Comparison of ENCODE assay signal across 8 cellular contexts in genomic region chr17:15436399-15437369, GRCh38. TPM values are rescaled to one million over a fixed set of nuclear protein-coding genes. Genes with fewer than 3 reads are reported as not detected.
DNase-seq lines count a peak whose midpoint lies in the region; FAIRE-seq and TF ChIP-seq lines count a peak whose summit lies in the region.

No MANE protein-coding gene starts in this region.

- FAIRE-seq in bronchial epithelial cell (lab: Jason Lieb, UNC) = no peak

- H3K4me1 ChIP-seq in BE2C = no peaks in the 10 kb centered on the region
- H3K4me1 ChIP-seq in Peyer's patch = peaks cover 0 to 36% (median 10%) of the 10 kb centered on the region in 4 donors

- H3K36me3 ChIP-seq in BE2C (no peaks in the 10 kb centered on the region), Peyer's patch (no peaks in the 10 kb centered on the region), bronchial epithelial cell (ENCODE audit: control insufficient read depth, insufficient read depth, low read length) (peaks cover 4% of the 10 kb centered on the region)

- no peak for TF ChIP-seq POLR2A in Peyer's patch (IDR thresholded peaks at IDR 0.05)

- H3K9me3 ChIP-seq in BE2C (no peaks in the 10 kb centered on the region), Peyer's patch (no peaks in the 10 kb centered on the region)

- no peaks in the 10 kb centered on the region for H3K27me3 ChIP-seq in BE2C
- H3K27me3 ChIP-seq in Peyer's patch = no peaks in the 10 kb centered on the region
- no peaks in the 10 kb centered on the region for H3K27me3 ChIP-seq in bronchial epithelial cell (ENCODE audit: control insufficient read depth, insufficient read depth, low read length)

- TF ChIP-seq CTCF in BE2C (IDR thresholded peaks at IDR 0.05; ENCODE audit: low read depth, low read length) (peak; percentile 49), Peyer's patch (IDR thresholded peaks at IDR 0.05) (peak in 4 of 6 experiments; percentile 16 to 29 (median 24)), bronchial epithelial cell (IDR thresholded peaks at IDR 0.05; ENCODE audit: insufficient read depth, low read length, severe bottlenecking) (no peak), coronary artery (IDR thresholded peaks at IDR 0.05) (no peak)

- no peak overlapping the region for H3K4me3 ChIP-seq in BE2C (ENCODE audit: low read depth, low read length)
- H3K4me3 ChIP-seq in Peyer's patch = no peak overlapping the region
- H3K4me3 ChIP-seq in bronchial epithelial cell (ENCODE audit: low read depth, low read length) = no peak overlapping the region
- no peak overlapping the region for H3K4me3 ChIP-seq in coronary artery

- H3K27ac ChIP-seq in Peyer's patch (peak overlapping the region; percentile 11 to 89 (median 67)), substantia nigra (ENCODE audit: low read depth, low read length, poor library complexity, severe bottlenecking) (peak overlapping the region; percentile 36), coronary artery (peak overlapping the region in 1 of 2 donors; percentile 67)

- DNase-seq in BE2C (peak; percentile 38), HCEC 1CT (peak; percentile 61), Peyer's patch (peak; percentile 26 to 89 (median 76)), bronchial epithelial cell (ENCODE audit: low read depth) (peak; percentile 9), kidney tubule cell (ENCODE audit: low spot score) (peak; percentile 60), substantia nigra (lab: John Stamatoyannopoulos, UW) (peak in 37 of 49 donors; percentile 19 to 76 (median 52)), coronary artery (ENCODE audit: low spot score) (no peak), NCI-H748 treated with DMSO at 0.1 percent for 48 hours (lab: John Stamatoyannopoulos, UW) (no peak)

RNA-seq across cellular contexts. Expression of gene CDRT4, which starts 30.7 kb away (rescaled TPM):
- polyA plus RNA-seq in BE2C (2012; ENCODE audit: insufficient read depth, insufficient read length, low read depth) = not detected
- total RNA-seq in Peyer's patch (10 to 100 TPM in 3 of 4 donors, not detected in 1; 17.9 to 28.5 (median 26.4) TPM), bronchial epithelial cell (1.1 and 1.3 TPM in 2 replicates)

Comparison
In these comparisons a context has a peak if more than half of its experiments do, and no peak if none do; other contexts are left out.
1. DNase-seq: peak in BE2C (single experiment), HCEC 1CT (single experiment), Peyer's patch (3 of 3), bronchial epithelial cell (single experiment), kidney tubule cell (single experiment) and substantia nigra (37 of 49); none in coronary artery (single experiment) and NCI-H748 treated with DMSO at 0.1 percent for 48 hours (single experiment).
2. CTCF ChIP-seq: peak in BE2C (single experiment) and Peyer's patch (4 of 6); none in bronchial epithelial cell (single experiment) and coronary artery (single experiment).